ENCODE assay signal across 20 cellular contexts in genomic region chr6:136149311-136149710, GRCh38.
"Had no signal": no experiment of that assay in that cellular context is flagged by ENCODE, and none has a peak within 500 bp of the region (broad histone marks: within the 10 kb centered on the region; RNA-seq: fewer than 3 reads in every experiment).

No MANE protein-coding gene starts in this region.

- ATAC-seq: activated CD8-positive, alpha-beta T cell treated with anti-CD3 and anti-CD28 coated beads, Interleukin-2, amount 10 ng/mL, durations not matched to agents 7 days and 5 days; body of pancreas; esophagus mucosa; left lung; naive thymus-derived CD8-positive, alpha-beta T cell; stimulated activated naive CD8-positive, alpha-beta T cell treated with anti-CD3 and anti-CD28 coated beads, Interleukin-15, Interleukin-2, amounts not matched to agents 100 U/mL and 50 U/mL, for 24 hours; upper lobe of right lung had no signal

- H3K27me3 Mint-ChIP-seq: activated naive CD4-positive, alpha-beta T cell treated with anti-CD3 and anti-CD28 coated beads, Interleukin-2, amount 50 U/mL, for 24 hours had no signal

- H3K27ac Mint-ChIP-seq: activated CD8-positive, alpha-beta T cell treated with anti-CD3 and anti-CD28 coated beads, Interleukin-2, amount 10 ng/mL, durations not matched to agents 7 days and 5 days; activated naive CD4-positive, alpha-beta T cell treated with anti-CD3 and anti-CD28 coated beads, Interleukin-2, amount 50 U/mL, for 24 hours; mesothelial cell of epicardium; naive thymus-derived CD8-positive, alpha-beta T cell had no signal

- H3K4me3 Mint-ChIP-seq: activated CD8-positive, alpha-beta T cell treated with anti-CD3 and anti-CD28 coated beads, Interleukin-2, amount 10 ng/mL, durations not matched to agents 7 days and 5 days; activated naive CD4-positive, alpha-beta T cell treated with anti-CD3 and anti-CD28 coated beads, Interleukin-2, amount 50 U/mL, for 24 hours; mesothelial cell of epicardium; naive thymus-derived CD8-positive, alpha-beta T cell had no signal

- DNase-seq: activated CD4-positive, alpha-beta T cell treated with anti-CD3 and anti-CD28 coated beads for 1 hour; activated CD4-positive, alpha-beta T cell treated with anti-CD3 and anti-CD28 coated beads, Interleukin-2, amount 50 U/mL, for 1 hour; activated CD8-positive, alpha-beta T cell treated with anti-CD3 and anti-CD28 coated beads, Interleukin-2, amount 10 ng/mL, durations not matched to agents 7 days and 5 days; activated gamma-delta T cell treated with Interleukin-2 at 50 U/mL for 16 hours; activated T-cell treated with anti-CD3 and anti-CD28 coated beads, Interleukin-2, amount 50 U/mL, for 1 hour; anterior cingulate cortex; body of pancreas; effector CD8-positive, alpha-beta T cell; kidney; left lung; naive thymus-derived CD8-positive, alpha-beta T cell; stimulated activated CD4-positive, alpha-beta T cell treated with anti-CD3 and anti-CD28 coated beads, Interleukin-12 subunit alpha, Interleukin-12 subunit beta, amount 100 ng/mL, for 4 hours; stimulated activated CD4-positive, alpha-beta T cell treated with anti-CD3 and anti-CD28 coated beads, Interleukin-4, amount 100 ng/mL, for 4 hours; stimulated activated naive CD8-positive, alpha-beta T cell treated with anti-CD3 and anti-CD28 coated beads, Interleukin-15, Interleukin-2, amounts not matched to agents 100 U/mL and 50 U/mL, for 24 hours; upper lobe of right lung had no signal

- H3K4me1 Mint-ChIP-seq: activated naive CD4-positive, alpha-beta T cell treated with anti-CD3 and anti-CD28 coated beads, Interleukin-2, amount 50 U/mL, for 24 hours; naive thymus-derived CD8-positive, alpha-beta T cell had no signal

- H3K36me3 Mint-ChIP-seq: activated naive CD4-positive, alpha-beta T cell treated with anti-CD3 and anti-CD28 coated beads, Interleukin-2, amount 50 U/mL, for 24 hours; naive thymus-derived CD8-positive, alpha-beta T cell had no signal

- H3K9me3 Mint-ChIP-seq: activated naive CD4-positive, alpha-beta T cell treated with anti-CD3 and anti-CD28 coated beads, Interleukin-2, amount 50 U/mL, for 24 hours; mesothelial cell of epicardium; naive thymus-derived CD8-positive, alpha-beta T cell had no signal

- H3K4me3 ChIP-seq: body of pancreas, cardiac muscle cell, left lung, prostate gland, upper lobe of right lung had no signal
